Comparison of ENCODE assay signal across 8 cellular contexts in genomic region chr19:58544591-58545285, GRCh38. TPM values are rescaled to one million over a fixed set of nuclear protein-coding genes. Genes with fewer than 3 reads are reported as not detected.
DNase-seq lines count a peak whose midpoint lies in the region; ATAC-seq and TF ChIP-seq lines count a peak whose summit lies in the region.

No MANE protein-coding gene starts in this region.

- H3K4me3 Mint-ChIP-seq in activated T-helper 1 cell treated with anti-CD3 and anti-CD28 coated beads, Interleukin-12 subunit alpha, Interleukin-12 subunit beta, Interleukin-2, Interleukin-4 antibody, amounts not matched to agents 30 ng/mL and 10 ng/mL and 1 ng/mL, durations not matched to agents 14 hours and 24 hours and 36 hours: peak overlapping the region; percentile 94
- H3K4me3 Mint-ChIP-seq in glutamatergic neuron (ENCODE audit: unreplicated experiment): peak overlapping the region; percentile 97

- H3K36me3 Mint-ChIP-seq in activated T-helper 1 cell treated with anti-CD3 and anti-CD28 coated beads, Interleukin-12 subunit alpha, Interleukin-12 subunit beta, Interleukin-2, Interleukin-4 antibody, amounts not matched to agents 30 ng/mL and 10 ng/mL and 1 ng/mL, durations not matched to agents 14 hours and 24 hours and 36 hours (ENCODE audit: low read depth): peaks cover 33% of the 10 kb centered on the region
- H3K36me3 Mint-ChIP-seq in glutamatergic neuron (ENCODE audit: unreplicated experiment): no peaks in the 10 kb centered on the region

- DNase-seq in activated T-helper 1 cell treated with anti-CD3 and anti-CD28 coated beads, Interleukin-12 subunit alpha, Interleukin-12 subunit beta, Interleukin-2, Interleukin-4 antibody, amounts not matched to agents 30 ng/mL and 10 ng/mL and 1 ng/mL, durations not matched to agents 14 hours and 24 hours and 36 hours (ENCODE audit: low spot score): no peak
- peak; percentile 81 for DNase-seq in glutamatergic neuron
- peak; percentile 69 for DNase-seq in sigmoid colon
- DNase-seq in NCI-H2171 treated with DMSO at 0.1 percent for 48 hours (lab: John Stamatoyannopoulos, UW): no peak
- DNase-seq in NCI-H1417 (lab: John Stamatoyannopoulos, UW): no peak

- peak overlapping the region; percentile 90 to 100 (median 100) for H3K4me3 ChIP-seq in BLaER1 treated with 17β-estradiol and CSF1 and Interleukin-3, amounts not matched to agents 10 nM and 100 nM
- H3K4me3 ChIP-seq in sigmoid colon: peak overlapping the region; percentile 74 to 98 (median 97)

- peaks cover 35 to 50% (median 48%) of the 10 kb centered on the region in 11 experiments for H3K36me3 ChIP-seq in BLaER1 treated with 17β-estradiol and CSF1 and Interleukin-3, amounts not matched to agents 10 nM and 100 nM
- H3K36me3 ChIP-seq in sigmoid colon: peaks cover 18 to 35% (median 29%) of the 10 kb centered on the region in 4 donors

- peaks cover 23% of the 10 kb centered on the region for H3K4me1 Mint-ChIP-seq in activated T-helper 1 cell treated with anti-CD3 and anti-CD28 coated beads, Interleukin-12 subunit alpha, Interleukin-12 subunit beta, Interleukin-2, Interleukin-4 antibody, amounts not matched to agents 30 ng/mL and 10 ng/mL and 1 ng/mL, durations not matched to agents 14 hours and 24 hours and 36 hours (ENCODE audit: low read depth)
- H3K4me1 Mint-ChIP-seq in glutamatergic neuron (ENCODE audit: low read depth, unreplicated experiment): peaks cover 10% of the 10 kb centered on the region

- TF ChIP-seq CTCF in glutamatergic neuron (IDR thresholded peaks at IDR 0.05; ENCODE audit: partially characterized antibody, unreplicated experiment) (no peak), sigmoid colon (IDR thresholded peaks at IDR 0.05) (no peak)

- peaks cover 25 to 55% (median 38%) of the 10 kb centered on the region in 10 experiments for H3K4me1 ChIP-seq in BLaER1 treated with 17β-estradiol and CSF1 and Interleukin-3, amounts not matched to agents 10 nM and 100 nM
- H3K4me1 ChIP-seq in sigmoid colon: peaks cover 0 to 34% (median 26%) of the 10 kb centered on the region in 4 donors

- WGBS in sigmoid colon, 2 donors: 0 to 1% methylated on average over 92 of the region's 92 CpGs

- peaks cover 0 to 4% (median 0%) of the 10 kb centered on the region in 11 experiments; a peak in 2 of 22 replicates for H3K27me3 ChIP-seq in BLaER1 treated with 17β-estradiol and CSF1 and Interleukin-3, amounts not matched to agents 10 nM and 100 nM
- peaks cover 0 to 1% (median 0%) of the 10 kb centered on the region in 3 donors for H3K27me3 ChIP-seq in sigmoid colon

- peak overlapping the region; percentile 88 to 99 (median 96) for H3K27ac ChIP-seq in BLaER1 treated with 17β-estradiol and CSF1 and Interleukin-3, amounts not matched to agents 10 nM and 100 nM
- peak overlapping the region; percentile 86 to 98 (median 97) for H3K27ac ChIP-seq in sigmoid colon

- intact Hi-C loops in activated T-helper 1 cell treated with anti-CD3 and anti-CD28 coated beads, Interleukin-12 subunit alpha, Interleukin-12 subunit beta, Interleukin-2, Interleukin-4 antibody, amounts not matched to agents 30 ng/mL and 10 ng/mL and 1 ng/mL, durations not matched to agents 14 hours and 24 hours and 36 hours (cut with micrococcal nuclease): loop anchor here (1.0 to 2.0 kb wide), 7 partner anchors 11 to 78 kb away; partner anchors contain the start of genes CHMP2A, MZF1, ZBTB45 and ZNF324
- intact Hi-C loops in sigmoid colon (cut with DNase I): loop anchor here (1.0 to 2.0 kb wide), 2 partner anchors 11 to 28 kb away; partner anchors contain the start of genes CHMP2A and MZF1

- ATAC-seq in GM19467 (IDR thresholded peaks at IDR 0.05; ENCODE audit: unreplicated experiment) (peak; percentile 35), HG03571 (IDR thresholded peaks at IDR 0.05; ENCODE audit: unreplicated experiment) (peak; percentile 43)

- peaks cover 0 to 6% (median 0%) of the 10 kb centered on the region in 11 experiments; a peak in 4 of 22 replicates for H3K9me3 ChIP-seq in BLaER1 treated with 17β-estradiol and CSF1 and Interleukin-3, amounts not matched to agents 10 nM and 100 nM (replicated peaks in 1 of 11)
- H3K9me3 ChIP-seq in sigmoid colon: no peaks in the 10 kb centered on the region

- no peaks in the 10 kb centered on the region for H3K9me3 Mint-ChIP-seq in activated T-helper 1 cell treated with anti-CD3 and anti-CD28 coated beads, Interleukin-12 subunit alpha, Interleukin-12 subunit beta, Interleukin-2, Interleukin-4 antibody, amounts not matched to agents 30 ng/mL and 10 ng/mL and 1 ng/mL, durations not matched to agents 14 hours and 24 hours and 36 hours
- peaks cover 22% of the 10 kb centered on the region for H3K9me3 Mint-ChIP-seq in glutamatergic neuron (ENCODE audit: unreplicated experiment)

- TF ChIP-seq EP300 in sigmoid colon (IDR thresholded peaks at IDR 0.05): no peak

- peaks cover 2% of the 10 kb centered on the region for H3K27me3 Mint-ChIP-seq in activated T-helper 1 cell treated with anti-CD3 and anti-CD28 coated beads, Interleukin-12 subunit alpha, Interleukin-12 subunit beta, Interleukin-2, Interleukin-4 antibody, amounts not matched to agents 30 ng/mL and 10 ng/mL and 1 ng/mL, durations not matched to agents 14 hours and 24 hours and 36 hours (ENCODE audit: insufficient read depth)
- H3K27me3 Mint-ChIP-seq in glutamatergic neuron (ENCODE audit: unreplicated experiment): peaks cover 18% of the 10 kb centered on the region

- peak overlapping the region; percentile 88 to 100 (median 98) for H3K4me2 ChIP-seq in BLaER1 treated with 17β-estradiol and CSF1 and Interleukin-3, amounts not matched to agents 10 nM and 100 nM

- peaks cover 49 to 54% (median 53%) of the 10 kb centered on the region in 11 experiments for H4K20me1 ChIP-seq in BLaER1 treated with 17β-estradiol and CSF1 and Interleukin-3, amounts not matched to agents 10 nM and 100 nM

- no peak for TF ChIP-seq POLR2A in sigmoid colon (IDR thresholded peaks at IDR 0.05)

- peak overlapping the region; percentile 89 to 100 (median 96) for H3K9ac ChIP-seq in BLaER1 treated with 17β-estradiol and CSF1 and Interleukin-3, amounts not matched to agents 10 nM and 100 nM

- H3K27ac Mint-ChIP-seq in activated T-helper 1 cell treated with anti-CD3 and anti-CD28 coated beads, Interleukin-12 subunit alpha, Interleukin-12 subunit beta, Interleukin-2, Interleukin-4 antibody, amounts not matched to agents 30 ng/mL and 10 ng/mL and 1 ng/mL, durations not matched to agents 14 hours and 24 hours and 36 hours: peak overlapping the region; percentile 79
- H3K27ac Mint-ChIP-seq in glutamatergic neuron (ENCODE audit: unreplicated experiment): peak overlapping the region; percentile 94

RNA-seq across cellular contexts. Expression of gene TRIM28, which starts 0.9 kb away (rescaled TPM):
- 664 and 687 TPM in 2 replicates for total RNA-seq in activated T-helper 1 cell treated with anti-CD3 and anti-CD28 coated beads, Interleukin-12 subunit alpha, Interleukin-12 subunit beta, Interleukin-2, Interleukin-4 antibody, amounts not matched to agents 30 ng/mL and 10 ng/mL and 1 ng/mL, durations not matched to agents 14 hours and 24 hours and 36 hours
- total RNA-seq in glutamatergic neuron (ENCODE audit: unreplicated experiment) (361 TPM), sigmoid colon (100 to 1,000 TPM; 157 to 236 (median 207) TPM)
- 100 to 1,000 TPM in 2 of 3 donors, 10 to 100 TPM in 1; 84.8 to 223 (median 150) TPM for polyA plus RNA-seq in sigmoid colon

RNA-seq across cellular contexts. Expression of gene CHMP2A, which starts 10.2 kb away (rescaled TPM):
- 109 and 114 TPM in 2 replicates for total RNA-seq in activated T-helper 1 cell treated with anti-CD3 and anti-CD28 coated beads, Interleukin-12 subunit alpha, Interleukin-12 subunit beta, Interleukin-2, Interleukin-4 antibody, amounts not matched to agents 30 ng/mL and 10 ng/mL and 1 ng/mL, durations not matched to agents 14 hours and 24 hours and 36 hours
- 108 TPM for total RNA-seq in glutamatergic neuron (ENCODE audit: unreplicated experiment)
- 100 to 1,000 TPM; 101 to 144 (median 136) TPM for total RNA-seq in sigmoid colon
- 100 to 1,000 TPM; 196 to 372 (median 300) TPM for polyA plus RNA-seq in sigmoid colon

RNA-seq across cellular contexts. Expression of gene UBE2M, which starts 13.7 kb away (rescaled TPM):
- total RNA-seq in activated T-helper 1 cell treated with anti-CD3 and anti-CD28 coated beads, Interleukin-12 subunit alpha, Interleukin-12 subunit beta, Interleukin-2, Interleukin-4 antibody, amounts not matched to agents 30 ng/mL and 10 ng/mL and 1 ng/mL, durations not matched to agents 14 hours and 24 hours and 36 hours: 147 and 164 TPM in 2 replicates
- total RNA-seq in glutamatergic neuron (ENCODE audit: unreplicated experiment) (118 TPM), sigmoid colon (10 to 100 TPM; 22.4 to 37.5 (median 30.3) TPM)
- 10 to 100 TPM; 48.0 to 58.5 (median 57.8) TPM for polyA plus RNA-seq in sigmoid colon

RNA-seq across cellular contexts. Expression of gene ZBTB45, which starts 25.1 kb away (rescaled TPM):
- total RNA-seq in activated T-helper 1 cell treated with anti-CD3 and anti-CD28 coated beads, Interleukin-12 subunit alpha, Interleukin-12 subunit beta, Interleukin-2, Interleukin-4 antibody, amounts not matched to agents 30 ng/mL and 10 ng/mL and 1 ng/mL, durations not matched to agents 14 hours and 24 hours and 36 hours: 15.9 and 17.4 TPM in 2 replicates
- total RNA-seq in glutamatergic neuron (ENCODE audit: unreplicated experiment) (27.2 TPM), sigmoid colon (10 to 100 TPM in 1 of 4 donors, 1 to 10 TPM in 3; 7.6 to 13.8 (median 8.4) TPM)
- polyA plus RNA-seq in sigmoid colon: 10 to 100 TPM in 1 of 3 donors, 1 to 10 TPM in 2; 4.9 to 10.2 (median 6.0) TPM

RNA-seq across cellular contexts. Expression of gene MZF1, which starts 28.4 kb away (rescaled TPM):
- total RNA-seq in activated T-helper 1 cell treated with anti-CD3 and anti-CD28 coated beads, Interleukin-12 subunit alpha, Interleukin-12 subunit beta, Interleukin-2, Interleukin-4 antibody, amounts not matched to agents 30 ng/mL and 10 ng/mL and 1 ng/mL, durations not matched to agents 14 hours and 24 hours and 36 hours: 19.6 and 21.6 TPM in 2 replicates
- total RNA-seq in glutamatergic neuron (ENCODE audit: unreplicated experiment): 27.3 TPM
- 10 to 100 TPM; 13.6 to 31.5 (median 20.1) TPM for total RNA-seq in sigmoid colon
- 10 to 100 TPM in 1 of 3 donors, 1 to 10 TPM in 2; 5.8 to 28.7 (median 9.0) TPM for polyA plus RNA-seq in sigmoid colon

Comparison
In these comparisons a context has a peak if more than half of its experiments do, and no peak if none do; other contexts are left out.
1. DNase-seq: peak in glutamatergic neuron (single experiment) and sigmoid colon (single experiment); none in activated T-helper 1 cell treated with anti-CD3 and anti-CD28 coated beads, Interleukin-12 subunit alpha, Interleukin-12 subunit beta, Interleukin-2, Interleukin-4 antibody, amounts not matched to agents 30 ng/mL and 10 ng/mL and 1 ng/mL, durations not matched to agents 14 hours and 24 hours and 36 hours (single experiment), NCI-H2171 treated with DMSO at 0.1 percent for 48 hours (single experiment) and NCI-H1417 (0 of 3).